8 cellular contexts compared by ENCODE assay signal in the genomic region with DNA sequence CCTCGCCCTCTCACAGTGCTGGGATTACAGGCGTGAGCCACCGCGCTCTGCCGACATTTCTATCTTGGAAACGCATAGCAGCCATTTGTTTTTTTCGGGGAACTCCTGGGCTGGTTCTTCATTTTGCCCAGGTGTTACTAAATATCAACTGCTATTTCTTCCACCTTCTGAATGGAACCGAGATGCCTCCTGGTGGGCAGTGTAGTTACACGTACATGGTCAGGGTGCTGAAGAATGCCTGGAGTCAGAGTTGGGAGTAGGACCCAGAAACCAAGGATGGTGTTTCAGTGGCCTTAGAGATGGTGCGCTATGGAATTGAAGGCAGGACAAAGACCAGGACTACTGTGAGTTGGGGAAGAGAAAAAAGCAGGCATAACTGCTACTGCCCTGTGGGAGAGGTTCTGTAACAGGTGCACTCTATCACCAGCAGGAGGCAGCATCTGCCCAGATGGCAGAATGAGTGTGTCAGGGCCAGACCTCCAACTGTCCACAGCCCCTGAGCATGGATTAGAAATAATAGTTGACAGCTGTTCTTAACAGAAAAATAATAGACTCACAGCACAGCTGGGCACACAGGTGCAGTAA.
DNase-seq lines count a peak whose midpoint lies in the region; ATAC-seq and TF ChIP-seq lines count a peak whose summit lies in the region.

No MANE protein-coding gene starts in this region.

- DNase-seq in MM.1S (peak; percentile 27), activated T-cell treated with anti-CD3 and anti-CD28 coated beads for 48 hours (ENCODE audit: low read depth) (peak; percentile 13), iPS DF 4.7 (ENCODE audit: extremely low read depth, low spot score) (peak; percentile 11), stromal cell of bone marrow (ENCODE audit: low read depth) (peak; percentile 1), A172 (ENCODE audit: low spot score) (no peak)

- H3K27ac ChIP-seq in DOHH2 (ENCODE audit: low read depth, low read length) (no peak overlapping the region), MM.1S (ENCODE audit: low read length) (no peak overlapping the region)

- H3K79me2 ChIP-seq in DOHH2 (ENCODE audit: control insufficient read depth, low read length): no peaks in the 10 kb centered on the region
- no peaks in the 10 kb centered on the region for H3K79me2 ChIP-seq in MM.1S (ENCODE audit: low read length)

- H3K9ac ChIP-seq in MM.1S (ENCODE audit: low read length): no peak overlapping the region

- H3F3A ChIP-seq in DOHH2 (ENCODE audit: control insufficient read depth, insufficient read depth): no peaks in the 10 kb centered on the region
- H3F3A ChIP-seq in MM.1S (ENCODE audit: insufficient read depth, low read length): no peaks in the 10 kb centered on the region

- ATAC-seq in GM21360 (IDR thresholded peaks at IDR 0.05; ENCODE audit: unreplicated experiment) (peak; percentile 84), GM19467 (IDR thresholded peaks at IDR 0.05; ENCODE audit: unreplicated experiment) (no peak)

- H4K20me1 ChIP-seq in DOHH2 (ENCODE audit: control insufficient read depth, insufficient read depth, low read depth, low read length) (no peaks in the 10 kb centered on the region), MM.1S (ENCODE audit: insufficient read depth, low read length) (no peaks in the 10 kb centered on the region)

- H3K36me3 ChIP-seq in DOHH2 (ENCODE audit: control insufficient read depth, low read length) (no peaks in the 10 kb centered on the region), MM.1S (replicated peaks; ENCODE audit: insufficient read depth, low read length) (no peaks in the 10 kb centered on the region)

- H3K4me1 ChIP-seq in DOHH2 (ENCODE audit: control insufficient read depth, low read length) (peaks cover 8% of the 10 kb centered on the region), MM.1S (ENCODE audit: low read length) (no peaks in the 10 kb centered on the region)

- H3K4me3 ChIP-seq in DOHH2 (ENCODE audit: low read length) (no peak overlapping the region), MM.1S (ENCODE audit: low read length) (no peak overlapping the region)

- peak; percentile 84 for TF ChIP-seq CTCF in DOHH2 (IDR thresholded peaks at IDR 0.05; ENCODE audit: low read depth, low read length, poor library complexity, severe bottlenecking)
- TF ChIP-seq CTCF in MM.1S (IDR thresholded peaks at IDR 0.05; ENCODE audit: low read length): peak; percentile 59

- H3K4me2 ChIP-seq in DOHH2 (ENCODE audit: low read length): no peak overlapping the region
- no peak overlapping the region for H3K4me2 ChIP-seq in MM.1S (ENCODE audit: low read depth, low read length)

- H3K9me3 ChIP-seq in DOHH2 (ENCODE audit: control insufficient read depth, insufficient read depth, low read length) (no peaks in the 10 kb centered on the region; the same call in 1 of the 2 replicates), MM.1S (replicated peaks; ENCODE audit: insufficient read depth, low read length) (no peaks in the 10 kb centered on the region)

- no peaks in the 10 kb centered on the region for H3K9me2 ChIP-seq in DOHH2 (replicated peaks; ENCODE audit: control insufficient read depth, low read length)
- H3K9me2 ChIP-seq in MM.1S (replicated peaks; ENCODE audit: insufficient read depth, low read length): no peaks in the 10 kb centered on the region

- H2AFZ ChIP-seq in MM.1S (ENCODE audit: low read length): no peak overlapping the region

- H3K27me3 ChIP-seq in DOHH2 (ENCODE audit: control insufficient read depth, low read length) (no peaks in the 10 kb centered on the region), MM.1S (replicated peaks; ENCODE audit: insufficient read depth, low read length) (no peaks in the 10 kb centered on the region)
